In the genomic region with DNA sequence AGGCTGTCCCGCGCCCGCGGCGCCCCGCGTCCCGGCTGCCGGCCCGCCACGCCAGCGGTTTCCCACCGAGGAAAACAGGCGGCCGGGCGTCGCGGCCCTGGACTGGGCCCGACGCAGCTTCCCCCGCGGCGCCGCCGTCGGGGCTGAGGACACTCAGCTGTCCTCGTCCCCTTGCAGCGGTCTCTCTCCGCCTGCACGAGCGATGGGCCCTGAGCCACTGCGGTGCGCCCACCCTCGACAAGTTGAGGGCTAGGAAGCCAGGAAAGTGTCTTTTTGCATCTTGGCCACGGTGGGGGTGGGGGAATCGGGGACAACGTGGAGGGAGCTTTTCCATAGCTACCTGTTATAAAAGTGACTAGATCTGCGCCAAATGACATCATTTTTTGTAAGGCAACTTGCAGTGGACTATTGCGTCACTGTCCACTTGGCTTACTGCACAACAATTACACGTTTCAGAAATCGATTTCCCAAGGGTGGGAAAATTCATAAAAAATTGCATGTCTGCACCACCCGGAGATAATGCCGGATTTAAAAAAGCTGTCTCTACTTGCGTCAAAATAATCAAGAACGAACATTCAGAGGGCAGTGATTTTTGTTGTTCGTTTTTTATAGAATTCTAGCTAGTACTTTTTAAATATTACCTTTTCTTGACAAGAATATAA, we compare ENCODE assay signal across 8 cellular contexts. TPM values are rescaled to one million over a fixed set of nuclear protein-coding genes. Genes with fewer than 3 reads are reported as not detected.
A peak's percentile ranks its signal among the peaks of the same experiment; 100 is the strongest.
DNase-seq lines count a peak whose midpoint lies in the region; ATAC-seq, FAIRE-seq and TF ChIP-seq lines count a peak whose summit lies in the region.

No MANE protein-coding gene starts in this region.

- no peak for DNase-seq in lung (ENCODE audit: low spot score)
- DNase-seq in testis, result no peak
- DNase-seq in activated CD8-positive, alpha-beta memory T cell treated with anti-CD3 and anti-CD28 coated beads, Interleukin-2, amount 50 U/mL, for 4 hours, result no peak

- 0 to 31% methylated on average over 27 to 46 of the region's 46 CpGs for WGBS in lung, 2 donors
- WGBS in testis, 2 donors, result 0 to 1% methylated on average over 11 to 20 of the region's 46 CpGs

- H3K4me3 ChIP-seq in BLaER1 treated with 17β-estradiol and CSF1 and Interleukin-3, amounts not matched to agents 10 nM and 100 nM, result peak overlapping the region; percentile 57 to 94 (median 76)
- H3K4me3 ChIP-seq in OCI-LY1 (ENCODE audit: low read depth, low read length, poor library complexity, severe bottlenecking) (peak overlapping the region; percentile 85), lung (peak overlapping the region; percentile 55), testis (peak overlapping the region; percentile 67 to 85)

- H3F3A ChIP-seq in OCI-LY1 (ENCODE audit: insufficient read depth, low read length), result no peaks in the 10 kb centered on the region

- ATAC-seq in GM18873 (IDR thresholded peaks at IDR 0.05; ENCODE audit: low FRiP score, unreplicated experiment) (peak; percentile 19), HG03103 (IDR thresholded peaks at IDR 0.05; ENCODE audit: low read depth, unreplicated experiment) (peak; percentile 10), lung (ENCODE audit: insufficient read depth, low FRiP score) (peak; percentile 12)

- H3K27ac ChIP-seq in BLaER1 treated with 17β-estradiol and CSF1 and Interleukin-3, amounts not matched to agents 10 nM and 100 nM, result peak overlapping the region; percentile 84 to 96 (median 92)
- no peak overlapping the region for H3K27ac ChIP-seq in OCI-LY1 (ENCODE audit: low read depth, low read length, poor library complexity, severe bottlenecking)
- H3K27ac ChIP-seq in lung (ENCODE audit: low read depth in 1 of 2, low read length in 1 of 2), result peak overlapping the region; percentile 98 to 99
- H3K27ac ChIP-seq in testis, result peak overlapping the region; percentile 77 to 93

- no peak for TF ChIP-seq CTCF in OCI-LY1 (IDR thresholded peaks at IDR 0.05; ENCODE audit: low read length)
- no peak for TF ChIP-seq CTCF in lung (IDR thresholded peaks at IDR 0.05; ENCODE audit: control extremely low read depth, extremely low read depth)
- TF ChIP-seq CTCF in testis (IDR thresholded peaks at IDR 0.05), result no peak

- H3K4me2 ChIP-seq in BLaER1 treated with 17β-estradiol and CSF1 and Interleukin-3, amounts not matched to agents 10 nM and 100 nM, result peak overlapping the region; percentile 31 to 81 (median 64)
- peak overlapping the region; percentile 92 for H3K4me2 ChIP-seq in OCI-LY1 (ENCODE audit: low read length)

- peaks cover 7 to 22% (median 11%) of the 10 kb centered on the region in 11 experiments; a peak in 16 of 22 replicates for H3K9me3 ChIP-seq in BLaER1 treated with 17β-estradiol and CSF1 and Interleukin-3, amounts not matched to agents 10 nM and 100 nM (replicated peaks in 1 of 11)
- H3K9me3 ChIP-seq in OCI-LY1 (ENCODE audit: low read length) (no peaks in the 10 kb centered on the region), lung (ENCODE audit: control insufficient read depth in 2 of 2, insufficient read depth in 1 of 2, low read length in 1 of 2) (no peaks in the 10 kb centered on the region), testis (no peaks in the 10 kb centered on the region)

- H4K20me1 ChIP-seq in BLaER1 treated with 17β-estradiol and CSF1 and Interleukin-3, amounts not matched to agents 10 nM and 100 nM, result peaks cover 0 to 35% (median 9%) of the 10 kb centered on the region in 11 experiments; a peak in 12 of 22 replicates
- H4K20me1 ChIP-seq in OCI-LY1 (ENCODE audit: insufficient read depth, low read length), result no peaks in the 10 kb centered on the region

- H3K27me3 ChIP-seq in BLaER1 treated with 17β-estradiol and CSF1 and Interleukin-3, amounts not matched to agents 10 nM and 100 nM, result peaks cover 0 to 41% (median 9%) of the 10 kb centered on the region in 11 experiments; a peak in 14 of 22 replicates
- H3K27me3 ChIP-seq in OCI-LY1 (ENCODE audit: insufficient read depth, low read length) (no peaks in the 10 kb centered on the region), lung (ENCODE audit: control insufficient read depth, insufficient read depth) (peaks cover 7% of the 10 kb centered on the region), testis (no peaks in the 10 kb centered on the region)

- peak overlapping the region; percentile 82 to 97 (median 90) for H3K9ac ChIP-seq in BLaER1 treated with 17β-estradiol and CSF1 and Interleukin-3, amounts not matched to agents 10 nM and 100 nM
- peak overlapping the region; percentile 96 for H3K9ac ChIP-seq in OCI-LY1 (ENCODE audit: low read length)

- H3K4me1 ChIP-seq in BLaER1 treated with 17β-estradiol and CSF1 and Interleukin-3, amounts not matched to agents 10 nM and 100 nM, result peaks cover 0 to 13% (median 4%) of the 10 kb centered on the region in 10 experiments; a peak in 8 of 20 replicates
- peaks cover 26% of the 10 kb centered on the region for H3K4me1 ChIP-seq in OCI-LY1 (ENCODE audit: insufficient read depth, low read length, severe bottlenecking)
- no peaks in the 10 kb centered on the region for H3K4me1 ChIP-seq in lung (ENCODE audit: control insufficient read depth in 2 of 2, insufficient read depth in 2 of 2, low read length in 2 of 2)
- H3K4me1 ChIP-seq in testis, result no peaks in the 10 kb centered on the region

- FAIRE-seq in colon (lab: Jason Lieb, UNC), result peak; percentile 92

- H3K9me2 ChIP-seq in OCI-LY1 (ENCODE audit: low read depth, low read length), result no peaks in the 10 kb centered on the region

- no peak overlapping the region for H2AFZ ChIP-seq in OCI-LY1 (ENCODE audit: low read length)

- peaks cover 33% of the 10 kb centered on the region for H3K79me2 ChIP-seq in OCI-LY1 (ENCODE audit: insufficient read depth, low read length)

- intact Hi-C loops in testis (cut with DNase I; ENCODE audit: low total_unique reads), result no loop called here

- no peak for TF ChIP-seq POLR2A in testis (IDR thresholded peaks at IDR 0.05)

- H3K36me3 ChIP-seq in BLaER1 treated with 17β-estradiol and CSF1 and Interleukin-3, amounts not matched to agents 10 nM and 100 nM, result peaks cover 0 to 17% (median 0%) of the 10 kb centered on the region in 11 experiments; a peak in 8 of 22 replicates
- peaks cover 7% of the 10 kb centered on the region; the same call in 1 of the 2 replicates for H3K36me3 ChIP-seq in OCI-LY1 (ENCODE audit: insufficient read depth, low read length)
- H3K36me3 ChIP-seq in lung (ENCODE audit: control insufficient read depth in 2 of 2, insufficient read depth in 2 of 2, low read length in 2 of 2), result no peaks in the 10 kb centered on the region
- H3K36me3 ChIP-seq in testis (ENCODE audit: low read depth, missing control alignments), result no peaks in the 10 kb centered on the region

RNA-seq across cellular contexts. Expression of gene KLHL15, which starts 1.1 kb away (rescaled TPM):
- total RNA-seq in lung (10 to 100 TPM in 1 of 2 donors, 1 to 10 TPM in 1; 5.5 to 18.9 TPM), testis (10 to 100 TPM; 82.4 to 83.4 TPM)
- polyA plus RNA-seq in lung (1 to 10 TPM; 1.7 to 2.4 TPM), testis (ENCODE audit: insufficient read depth, low read depth, low replicate concordance) (31.5 TPM)

RNA-seq across cellular contexts. Expression of gene EIF2S3, which starts 28.9 kb away (rescaled TPM):
- total RNA-seq in lung (100 to 1,000 TPM; 138 to 249 TPM), testis (10 to 100 TPM; 65.4 to 66.5 TPM)
- polyA plus RNA-seq in lung (10 to 100 TPM; 62.5 to 71.5 TPM), testis (ENCODE audit: insufficient read depth, low read depth, low replicate concordance) (44.0 TPM)

Comparison
In these comparisons a context has a peak if more than half of its experiments do, and no peak if none do; other contexts are left out.
1. RNA of gene KLHL15, which starts 1.1 kb away (total RNA-seq): 82.4 to 83.4 TPM in testis; 5.5 to 18.9 TPM in lung; every median in the first group is over 4 times any median in the second.
2. Peak in every context shown above with its lines, with median percentiles within 50 percentile points of each other: H3K4me3 ChIP-seq and ATAC-seq.